9 cellular contexts compared by ENCODE assay signal in the genomic region with DNA sequence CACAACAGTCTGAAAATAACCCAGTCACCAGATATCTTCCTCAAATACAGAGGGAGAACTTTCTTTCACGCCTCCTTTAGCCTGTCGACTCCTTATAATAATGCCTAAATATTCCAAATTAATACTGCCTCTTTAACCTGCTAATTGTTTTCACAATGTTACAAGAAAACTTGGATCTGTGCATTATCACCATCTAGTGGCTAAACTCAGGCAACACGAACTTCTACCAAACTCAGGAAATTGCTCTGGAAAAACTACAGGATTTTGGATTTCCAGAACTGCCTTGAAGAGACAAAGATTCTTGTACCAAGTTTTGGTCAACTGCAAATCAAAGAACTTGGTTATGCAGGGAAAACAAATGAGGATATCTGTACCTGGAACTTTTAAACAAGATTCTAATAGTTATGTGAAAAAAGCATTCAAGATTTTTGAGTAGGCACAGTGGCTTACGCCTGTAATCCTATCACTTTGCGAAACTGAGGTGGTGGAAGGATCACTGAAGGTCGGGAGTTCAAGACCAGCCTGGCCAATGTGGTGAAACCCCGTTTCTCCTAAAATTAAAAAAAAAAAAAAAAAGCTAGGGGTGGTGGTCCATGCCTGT. TPM values are rescaled to one million over a fixed set of nuclear protein-coding genes. Genes with fewer than 3 reads are reported as not detected.
A peak's percentile ranks its signal among the peaks of the same experiment; 100 is the strongest.
DNase-seq lines count a peak whose midpoint lies in the region; ATAC-seq and TF ChIP-seq lines count a peak whose summit lies in the region.
"Had no signal": no experiment of that assay in that cellular context is flagged by ENCODE, and none has a peak within 500 bp of the region (broad histone marks: within the 10 kb centered on the region; RNA-seq: fewer than 3 reads in every experiment).

No MANE protein-coding gene starts in this region.

- H4K20me1 ChIP-seq in PC-3 (ENCODE audit: low read length), result no peaks in the 10 kb centered on the region

- no TSS peak for BruUV-seq in PC-3 (replicated peaks; lab: Mats Ljungman, UMichigan)

- no peaks in the 10 kb centered on the region for H3K9me3 Mint-ChIP-seq in activated CD4-positive, alpha-beta T cell treated with anti-CD3 and anti-CD28 coated beads, Interleukin-2, amount 10 ng/mL, durations not matched to agents 24 days and 14 days
- H3K9me3 Mint-ChIP-seq: dendritic cell treated with granulocyte-macrophage colony-stimulating factor and Interleukin-4, amounts not matched to agents 40 ng/mL and 50 ng/mL, for 4 days had no signal

- H3K9me2 ChIP-seq in PC-3 (replicated peaks; ENCODE audit: low read length), result no peaks in the 10 kb centered on the region

- TF ChIP-seq POLR2A in esophagus muscularis mucosa (IDR thresholded peaks at IDR 0.05; ENCODE audit: low read depth), result no peak

- H3K27me3 Mint-ChIP-seq in activated CD4-positive, alpha-beta T cell treated with anti-CD3 and anti-CD28 coated beads, Interleukin-2, amount 10 ng/mL, durations not matched to agents 24 days and 14 days, result no peaks in the 10 kb centered on the region
- H3K27me3 Mint-ChIP-seq: dendritic cell treated with granulocyte-macrophage colony-stimulating factor and Interleukin-4, amounts not matched to agents 40 ng/mL and 50 ng/mL, for 4 days had no signal

- peaks cover 15% of the 10 kb centered on the region for H3K4me1 ChIP-seq in PC-3 (ENCODE audit: insufficient read depth, low read length)
- H3K4me1 ChIP-seq in esophagus muscularis mucosa, result peaks cover 8 to 75% (median 64%) of the 10 kb centered on the region in 4 donors

- peaks cover 7% of the 10 kb centered on the region for H3K4me1 Mint-ChIP-seq in activated CD4-positive, alpha-beta T cell treated with anti-CD3 and anti-CD28 coated beads, Interleukin-2, amount 10 ng/mL, durations not matched to agents 24 days and 14 days

- peaks cover 52% of the 10 kb centered on the region for H3K36me3 Mint-ChIP-seq in activated CD4-positive, alpha-beta T cell treated with anti-CD3 and anti-CD28 coated beads, Interleukin-2, amount 10 ng/mL, durations not matched to agents 24 days and 14 days (ENCODE audit: low read depth)

- DNase-seq in A172 (ENCODE audit: low spot score), result peak; percentile 11
- DNase-seq in GM10248 (ENCODE audit: extremely low spot score), result no peak
- peak; percentile 53 for DNase-seq in PC-3
- DNase-seq in esophagus muscularis mucosa (ENCODE audit: extremely low spot score), result no peak
- no peak for DNase-seq in retinal pigment epithelial cell (ENCODE audit: low read depth)
- DNase-seq in HPDE6-E6E7 (ENCODE audit: extremely low spot score), result no peak
- DNase-seq in activated CD4-positive, alpha-beta T cell treated with anti-CD3 and anti-CD28 coated beads, Interleukin-2, amount 10 ng/mL, durations not matched to agents 24 days and 14 days, result no peak

- no peaks in the 10 kb centered on the region for H3K79me2 ChIP-seq in PC-3 (ENCODE audit: low read length)

- H3K27me3 ChIP-seq in PC-3 (ENCODE audit: low read length), result no peaks in the 10 kb centered on the region
- no peaks in the 10 kb centered on the region for H3K27me3 ChIP-seq in esophagus muscularis mucosa

- H2AFZ ChIP-seq in PC-3 (ENCODE audit: low read length), result no peak overlapping the region

- H3K9me3 ChIP-seq in PC-3 (ENCODE audit: low read length) (no peaks in the 10 kb centered on the region), esophagus muscularis mucosa (no peaks in the 10 kb centered on the region)

- no peak overlapping the region for H3K4me3 Mint-ChIP-seq in activated CD4-positive, alpha-beta T cell treated with anti-CD3 and anti-CD28 coated beads, Interleukin-2, amount 10 ng/mL, durations not matched to agents 24 days and 14 days
- H3K4me3 Mint-ChIP-seq: dendritic cell treated with granulocyte-macrophage colony-stimulating factor and Interleukin-4, amounts not matched to agents 40 ng/mL and 50 ng/mL, for 4 days had no signal

- H3K27ac ChIP-seq in PC-3 (ENCODE audit: low read length), result no peak overlapping the region
- peak overlapping the region in 2 of 4 donors; percentile 16 to 31 for H3K27ac ChIP-seq in esophagus muscularis mucosa (replicated peaks in 1 of 4)

- no peak overlapping the region for H3K27ac Mint-ChIP-seq in activated CD4-positive, alpha-beta T cell treated with anti-CD3 and anti-CD28 coated beads, Interleukin-2, amount 10 ng/mL, durations not matched to agents 24 days and 14 days
- H3K27ac Mint-ChIP-seq: dendritic cell treated with granulocyte-macrophage colony-stimulating factor and Interleukin-4, amounts not matched to agents 40 ng/mL and 50 ng/mL, for 4 days had no signal

- no peaks in the 10 kb centered on the region for H3F3A ChIP-seq in PC-3 (ENCODE audit: low read length, unreplicated experiment)

- CTCF ChIA-PET in GM10248 (lab: Yijun Ruan, JAX), result interaction anchor here (0.8 to 5.3 kb wide), 12 partner anchors 10 to 180 kb away, joined by 3 to 39 read pairs (median 5); a partner anchor contains a TSS
- CTCF ChIA-PET in PC-3 (lab: Charles Lee), result interaction anchor here (0.6 to 0.9 kb wide), 3 partner anchors 24 to 334 kb away, joined by 3 to 9 read pairs (median 4); no protein-coding TSS in a partner anchor

- 67% methylated on average over 7 of the region's 7 CpGs for WGBS in esophagus muscularis mucosa

- no peak overlapping the region for H3K4me3 ChIP-seq in PC-3 (ENCODE audit: low read length)
- H3K4me3 ChIP-seq in esophagus muscularis mucosa, result no peak overlapping the region
- H3K4me3 ChIP-seq in retinal pigment epithelial cell (ENCODE audit: low read length), result no peak overlapping the region

- POLR2A ChIA-PET in GM10248 (lab: Yijun Ruan, JAX) (interaction anchor here (0.6 to 0.7 kb wide), 2 partner anchors 10 to 518 kb away, joined by 3 to 4 read pairs; no protein-coding TSS in a partner anchor), PC-3 (lab: Charles Lee; ENCODE audit: unreplicated experiment) (no interaction called here)

- TF ChIP-seq EP300 in esophagus muscularis mucosa (IDR thresholded peaks at IDR 0.05), result no peak

- TF ChIP-seq CTCF in GM10248 (IDR thresholded peaks at IDR 0.05; ENCODE audit: control extremely low read depth, extremely low read depth, low read depth, missing control alignments) (peak; percentile 54), PC-3 (conservative IDR thresholded peaks at IDR 0.05; ENCODE audit: low read depth, low read length) (peak; percentile 74), esophagus muscularis mucosa (IDR thresholded peaks at IDR 0.05) (peak; percentile 48 to 74 (median 55)), retinal pigment epithelial cell (conservative IDR thresholded peaks at IDR 0.05; ENCODE audit: low read depth, low read length) (peak; percentile 82)

- no peak overlapping the region for H3K9ac ChIP-seq in PC-3 (ENCODE audit: low read length)

- intact Hi-C loops in PC-3 (cut with micrococcal nuclease) (loop anchor here (5.0 to 10.0 kb wide), 2 partner anchors 100 to 178 kb away; no protein-coding TSS in a partner anchor), esophagus muscularis mucosa (cut with DNase I) (no loop called here)
- intact Hi-C loops in activated CD4-positive, alpha-beta T cell treated with anti-CD3 and anti-CD28 coated beads, Interleukin-2, amount 10 ng/mL, durations not matched to agents 24 days and 14 days (cut with micrococcal nuclease), result no loop called here

- ATAC-seq in PC-3 (peak; percentile 25), HG03469 (IDR thresholded peaks at IDR 0.05; ENCODE audit: unreplicated experiment) (no peak)

- H3K4me2 ChIP-seq in PC-3 (ENCODE audit: low read length), result no peak overlapping the region

- H3K36me3 ChIP-seq in PC-3 (ENCODE audit: low read depth, low read length), result peaks cover 12% of the 10 kb centered on the region; the same call in 1 of the 2 replicates
- H3K36me3 ChIP-seq in esophagus muscularis mucosa, result peaks cover 0 to 59% (median 38%) of the 10 kb centered on the region in 4 donors

RNA-seq across cellular contexts. Expression of a gene that starts 10.8 kb away (rescaled TPM):
- 18.7 and 24.9 TPM in 2 replicates for total RNA-seq in A172 (2014; rRNA removed; shearing (Covaris generic))
- total RNA-seq in PC-3 (2014; rRNA removed), result 6.6 and 7.7 TPM in 2 replicates
- 10 to 100 TPM; 17.6 to 26.2 (median 19.8) TPM for total RNA-seq in esophagus muscularis mucosa
- total RNA-seq in activated CD4-positive, alpha-beta T cell treated with anti-CD3 and anti-CD28 coated beads, Interleukin-2, amount 10 ng/mL, durations not matched to agents 24 days and 14 days, result 15.6 and 15.7 TPM in 2 replicates

RNA-seq across cellular contexts. Expression of a gene that starts 24.3 kb away (rescaled TPM):
- 37.7 and 39.9 TPM in 2 replicates for total RNA-seq in A172 (2014; rRNA removed; shearing (Covaris generic))
- total RNA-seq in PC-3 (2014; rRNA removed), result 39.1 and 41.1 TPM in 2 replicates
- total RNA-seq in esophagus muscularis mucosa, result 100 to 1,000 TPM in 1 of 4 donors, 10 to 100 TPM in 3; 76.9 to 118 (median 80.5) TPM
- total RNA-seq in activated CD4-positive, alpha-beta T cell treated with anti-CD3 and anti-CD28 coated beads, Interleukin-2, amount 10 ng/mL, durations not matched to agents 24 days and 14 days, result 36.0 and 41.6 TPM in 2 replicates

RNA-seq across cellular contexts. Expression of a gene that starts 54.4 kb away (rescaled TPM):
- not detected in 2 replicates for total RNA-seq in A172 (2014; rRNA removed; shearing (Covaris generic))
- total RNA-seq in PC-3 (2014; rRNA removed) (not detected in 2 replicates), esophagus muscularis mucosa (not detected)
- total RNA-seq in activated CD4-positive, alpha-beta T cell treated with anti-CD3 and anti-CD28 coated beads, Interleukin-2, amount 10 ng/mL, durations not matched to agents 24 days and 14 days, result not detected in 2 replicates

Comparison
In these comparisons a context has a peak if more than half of its experiments do, and no peak if none do; other contexts are left out.
1. DNase-seq: peak in A172 (single experiment) and PC-3 (single experiment); none in GM10248 (single experiment), esophagus muscularis mucosa (single experiment), retinal pigment epithelial cell (single experiment), HPDE6-E6E7 (single experiment) and activated CD4-positive, alpha-beta T cell treated with anti-CD3 and anti-CD28 coated beads, Interleukin-2, amount 10 ng/mL, durations not matched to agents 24 days and 14 days (single experiment).
2. Peak in every context shown above with its lines, with median percentiles within 50 percentile points of each other: CTCF ChIP-seq.